In the genomic region with DNA sequence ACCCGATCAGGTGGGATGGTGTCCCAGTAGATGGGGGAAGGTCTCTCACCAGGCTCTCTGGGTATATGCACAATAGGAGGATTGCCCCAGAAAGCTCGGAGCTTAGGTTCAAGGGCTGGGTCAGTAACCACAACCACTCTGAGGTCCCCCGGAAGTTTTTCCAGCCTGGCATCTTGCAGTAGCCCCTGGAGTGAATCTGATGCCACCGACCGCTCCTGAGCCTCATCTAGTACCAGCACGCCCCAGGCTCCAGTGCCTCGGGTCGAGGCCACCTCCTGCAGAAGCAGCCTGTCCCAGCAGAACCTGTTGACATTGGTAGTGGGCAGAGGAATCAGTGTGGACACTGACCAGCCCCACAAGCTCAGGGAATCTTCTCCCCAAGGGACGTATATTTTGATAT, we compare ENCODE assay signal across 1 cellular context.
A peak's percentile ranks its signal among the peaks of the same experiment; 100 is the strongest.
TF ChIP-seq lines count a peak whose summit lies in the region.

No MANE protein-coding gene starts in this region.

TF ChIP-seq in HepG2, 621 proteins besides CTCF, POLR2A, EP300 and RAD21:
- TF ChIP-seq SALL1 (CRISPR knock-in tag; IDR thresholded peaks at IDR 0.05) (peak; percentile 21; the same call in 1 of the 2 replicates), PHF21A (CRISPR knock-in tag; IDR thresholded peaks at IDR 0.05) (0 out of 2 replicates have a peak, but pooled peaks have one; percentile 13), SMAD9 (CRISPR knock-in tag; IDR thresholded peaks at IDR 0.05) (no peak)
